ENCODE assay signal across 8 cellular contexts in genomic region chr11:10752486-10752885, GRCh38. TPM values are rescaled to one million over a fixed set of nuclear protein-coding genes. Genes with fewer than 3 reads are reported as not detected.
DNase-seq lines count a peak whose midpoint lies in the region; ATAC-seq and TF ChIP-seq lines count a peak whose summit lies in the region.
"Had no signal": no experiment of that assay in that cellular context is flagged by ENCODE, and none has a peak within 500 bp of the region (broad histone marks: within the 10 kb centered on the region; RNA-seq: fewer than 3 reads in every experiment).

No MANE protein-coding gene starts in this region.

- H4K20me1 ChIP-seq in OCI-LY7 (ENCODE audit: insufficient read depth, low read length) = no peaks in the 10 kb centered on the region

- no peaks in the 10 kb centered on the region for H3K9me2 ChIP-seq in OCI-LY7 (ENCODE audit: insufficient read depth, low read length)

- no peak for TF ChIP-seq POLR2A in gastrocnemius medialis (IDR thresholded peaks at IDR 0.05)

- peak overlapping the region; percentile 94 for H3K4me2 ChIP-seq in OCI-LY7 (ENCODE audit: low read length)

- H3K9me3 ChIP-seq in OCI-LY7 (ENCODE audit: low read length) (no peaks in the 10 kb centered on the region), gastrocnemius medialis (no peaks in the 10 kb centered on the region)

- in situ Hi-C loops in gastrocnemius medialis (cut with MboI; ENCODE audit: low sequenced_read_pairs in 4 of 4) = no loop called here

- H3K4me3 ChIP-seq in GM12865 (ENCODE audit: low read depth, low read length) (peak overlapping the region; percentile 94), OCI-LY7 (ENCODE audit: low read depth, low read length, poor library complexity, severe bottlenecking) (peak overlapping the region; percentile 95), epithelial cell of esophagus (ENCODE audit: low read length) (peak overlapping the region; percentile 94), gastrocnemius medialis (peak overlapping the region; percentile 65 to 96 (median 90))

- peaks cover 46% of the 10 kb centered on the region for H3K36me3 ChIP-seq in OCI-LY7 (ENCODE audit: insufficient read depth, low read length)
- H3K36me3 ChIP-seq in gastrocnemius medialis = peaks cover 0 to 49% of the 10 kb centered on the region in 2 donors

- intact Hi-C loops in OCI-LY7 (cut with micrococcal nuclease; ENCODE audit: unreplicated experiment) = loop anchor here (5.0 kb wide), 1 partner anchor 295 kb away; the partner anchor contains the start of gene AMPD3
- intact Hi-C loops in gastrocnemius medialis (cut with DNase I; ENCODE audit: low total_unique reads) = loop anchor here (5.0 kb wide), 1 partner anchor 55 kb away; the partner anchor contains the start of gene EIF4G2

- H3K4me1 ChIP-seq in OCI-LY7 (ENCODE audit: insufficient read depth, low read length, poor library complexity, severe bottlenecking) (peaks cover 13% of the 10 kb centered on the region), gastrocnemius medialis (peaks cover 10 to 26% of the 10 kb centered on the region in 2 donors)

- H3K27ac ChIP-seq in OCI-LY7 (ENCODE audit: low read depth, low read length, poor library complexity, severe bottlenecking) = no peak overlapping the region
- peak overlapping the region; percentile 86 to 98 (median 97) for H3K27ac ChIP-seq in gastrocnemius medialis

- H2AFZ ChIP-seq in OCI-LY7 (ENCODE audit: low read length) = no peak overlapping the region

- CTCF ChIA-PET in OCI-LY7 (lab: Charles Lee; ENCODE audit: unreplicated experiment) = interaction anchor here (1.4 kb wide), 1 partner anchor 18 kb away, joined by 3 read pairs; no protein-coding TSS in a partner anchor

- BruUV-seq in OCI-LY7 (replicated peaks; lab: Mats Ljungman, UMichigan) = no TSS peak

- POLR2A ChIA-PET in OCI-LY7 (lab: Charles Lee) = interaction anchor here (1.0 kb wide), 1 partner anchor 24 kb away, joined by 3 read pairs; no protein-coding TSS in a partner anchor

- no peak for TF ChIP-seq CTCF in GM12865 (IDR thresholded peaks at IDR 0.05; ENCODE audit: insufficient read depth, low read depth, low read length, missing control alignments)
- no peak for TF ChIP-seq CTCF in OCI-LY7 (conservative IDR thresholded peaks at IDR 0.05; ENCODE audit: low read length)
- TF ChIP-seq CTCF in epithelial cell of esophagus (IDR thresholded peaks at IDR 0.05; ENCODE audit: insufficient read depth, low read depth, low read length, missing control alignments) = no peak
- TF ChIP-seq CTCF in gastrocnemius medialis (IDR thresholded peaks at IDR 0.05 in 4 of 5, conservative IDR thresholded peaks at IDR 0.05 in 1 of 5) = no peak

- ATAC-seq in gastrocnemius medialis (no peak), HG02678 (IDR thresholded peaks at IDR 0.05; ENCODE audit: unreplicated experiment) (no peak)

- DNase-seq in GM12865 (ENCODE audit: low read depth) (no peak), OCI-LY7 (ENCODE audit: low spot score) (no peak), epithelial cell of esophagus (ENCODE audit: low read depth) (no peak), gastrocnemius medialis (no peak), NCI-H1105 treated with DMSO at 0.1 percent for 48 hours (lab: John Stamatoyannopoulos, UW) (no peak), activated gamma-delta T cell treated with Interleukin-2 at 50 U/mL for 16 hours (no peak)
- DNase-seq: NCI-H226 had no signal

- H3K79me2 ChIP-seq in OCI-LY7 (ENCODE audit: insufficient read depth, low read depth, low read length) = peaks cover 18% of the 10 kb centered on the region

- H3K27me3 ChIP-seq in gastrocnemius medialis = no peaks in the 10 kb centered on the region

RNA-seq across cellular contexts. Expression of gene CTR9, which starts 1.4 kb away (rescaled TPM):
- 15.3 and 19.3 TPM in 2 replicates for total RNA-seq in OCI-LY7 (2014; rRNA removed; shearing (Covaris generic))
- 25.5 and 29.5 TPM in 2 replicates for total RNA-seq in OCI-LY7 (2022)
- total RNA-seq in gastrocnemius medialis = 10 to 100 TPM; 18.3 to 22.2 (median 20.4) TPM

RNA-seq across cellular contexts. Expression of gene EIF4G2, which starts 56.2 kb away (rescaled TPM):
- total RNA-seq in OCI-LY7 (2014; rRNA removed; shearing (Covaris generic)) = 312 and 317 TPM in 2 replicates
- 502 and 503 TPM in 2 replicates for total RNA-seq in OCI-LY7 (2022)
- 100 to 1,000 TPM; 397 to 521 (median 465) TPM for total RNA-seq in gastrocnemius medialis

RNA-seq across cellular contexts. Expression of gene IRAG1, which starts 58.9 kb away (rescaled TPM):
- not detected in 2 replicates for total RNA-seq in OCI-LY7 (2014; rRNA removed; shearing (Covaris generic))
- total RNA-seq in OCI-LY7 (2022) (not detected in 2 replicates), gastrocnemius medialis (1 to 10 TPM; 1.6 to 7.6 (median 3.6) TPM)
